Comparison of ENCODE assay signal across 1 cellular context in the genomic region with DNA sequence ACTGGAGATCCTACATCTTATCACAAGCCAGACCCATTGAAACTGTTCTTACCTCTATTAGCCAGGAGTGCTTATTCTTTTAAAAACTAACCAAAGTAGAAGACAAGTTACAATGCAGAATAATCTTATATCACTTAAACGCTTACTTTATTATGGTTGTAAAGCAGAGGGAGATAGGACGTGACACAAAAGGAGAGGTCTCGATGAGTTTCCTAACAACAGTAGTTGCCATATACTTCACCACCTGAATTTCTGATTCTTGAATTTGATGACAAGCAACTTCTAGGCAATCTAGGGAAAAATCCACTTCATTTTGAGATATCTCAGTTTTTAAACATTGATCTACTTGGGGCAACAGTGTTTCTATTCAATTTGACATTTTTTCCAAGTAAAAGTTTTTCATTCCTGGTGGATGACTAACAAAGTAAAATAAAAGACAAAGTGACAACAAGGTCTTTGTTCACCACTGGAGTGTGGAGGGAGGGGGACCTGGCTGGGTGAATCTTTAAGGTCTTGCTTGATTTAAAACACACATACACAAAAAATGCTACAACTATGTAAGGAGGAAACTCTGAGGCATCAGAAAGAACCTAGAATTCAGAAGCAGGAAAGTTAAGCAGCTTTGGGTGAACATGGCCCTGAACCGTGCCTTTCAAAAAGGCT.
TF ChIP-seq lines count a peak whose summit lies in the region.

No MANE protein-coding gene starts in this region.

TF ChIP-seq in SK-N-SH, 30 proteins besides CTCF, POLR2A, EP300 and RAD21 (continued from another document):
- TF ChIP-seq, protein P1, sequence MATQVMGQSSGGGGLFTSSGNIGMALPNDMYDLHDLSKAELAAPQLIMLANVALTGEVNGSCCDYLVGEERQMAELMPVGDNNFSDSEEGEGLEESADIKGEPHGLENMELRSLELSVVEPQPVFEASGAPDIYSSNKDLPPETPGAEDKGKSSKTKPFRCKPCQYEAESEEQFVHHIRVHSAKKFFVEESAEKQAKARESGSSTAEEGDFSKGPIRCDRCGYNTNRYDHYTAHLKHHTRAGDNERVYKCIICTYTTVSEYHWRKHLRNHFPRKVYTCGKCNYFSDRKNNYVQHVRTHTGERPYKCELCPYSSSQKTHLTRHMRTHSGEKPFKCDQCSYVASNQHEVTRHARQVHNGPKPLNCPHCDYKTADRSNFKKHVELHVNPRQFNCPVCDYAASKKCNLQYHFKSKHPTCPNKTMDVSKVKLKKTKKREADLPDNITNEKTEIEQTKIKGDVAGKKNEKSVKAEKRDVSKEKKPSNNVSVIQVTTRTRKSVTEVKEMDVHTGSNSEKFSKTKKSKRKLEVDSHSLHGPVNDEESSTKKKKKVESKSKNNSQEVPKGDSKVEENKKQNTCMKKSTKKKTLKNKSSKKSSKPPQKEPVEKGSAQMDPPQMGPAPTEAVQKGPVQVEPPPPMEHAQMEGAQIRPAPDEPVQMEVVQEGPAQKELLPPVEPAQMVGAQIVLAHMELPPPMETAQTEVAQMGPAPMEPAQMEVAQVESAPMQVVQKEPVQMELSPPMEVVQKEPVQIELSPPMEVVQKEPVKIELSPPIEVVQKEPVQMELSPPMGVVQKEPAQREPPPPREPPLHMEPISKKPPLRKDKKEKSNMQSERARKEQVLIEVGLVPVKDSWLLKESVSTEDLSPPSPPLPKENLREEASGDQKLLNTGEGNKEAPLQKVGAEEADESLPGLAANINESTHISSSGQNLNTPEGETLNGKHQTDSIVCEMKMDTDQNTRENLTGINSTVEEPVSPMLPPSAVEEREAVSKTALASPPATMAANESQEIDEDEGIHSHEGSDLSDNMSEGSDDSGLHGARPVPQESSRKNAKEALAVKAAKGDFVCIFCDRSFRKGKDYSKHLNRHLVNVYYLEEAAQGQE (IDR thresholded peaks at IDR 0.05; ENCODE audit: low read depth, low read length): no peak
- TF ChIP-seq GABPA (IDR thresholded peaks at IDR 0.05; ENCODE audit: low read depth) (no peak), RFX5 (IDR thresholded peaks at IDR 0.05; ENCODE audit: low read length) (no peak), MEF2A (IDR thresholded peaks at IDR 0.05; ENCODE audit: borderline replicate concordance, low read depth) (no peak), SIN3A (IDR thresholded peaks at IDR 0.05; ENCODE audit: borderline replicate concordance, low read depth, low read length) (no peak)
- TF ChIP-seq, protein P2, sequence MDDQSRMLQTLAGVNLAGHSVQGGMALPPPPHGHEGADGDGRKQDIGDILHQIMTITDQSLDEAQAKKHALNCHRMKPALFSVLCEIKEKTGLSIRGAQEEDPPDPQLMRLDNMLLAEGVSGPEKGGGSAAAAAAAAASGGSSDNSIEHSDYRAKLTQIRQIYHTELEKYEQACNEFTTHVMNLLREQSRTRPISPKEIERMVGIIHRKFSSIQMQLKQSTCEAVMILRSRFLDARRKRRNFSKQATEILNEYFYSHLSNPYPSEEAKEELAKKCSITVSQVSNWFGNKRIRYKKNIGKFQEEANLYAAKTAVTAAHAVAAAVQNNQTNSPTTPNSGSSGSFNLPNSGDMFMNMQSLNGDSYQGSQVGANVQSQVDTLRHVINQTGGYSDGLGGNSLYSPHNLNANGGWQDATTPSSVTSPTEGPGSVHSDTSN (IDR thresholded peaks at IDR 0.05): no peak
- TF ChIP-seq, protein P3, sequence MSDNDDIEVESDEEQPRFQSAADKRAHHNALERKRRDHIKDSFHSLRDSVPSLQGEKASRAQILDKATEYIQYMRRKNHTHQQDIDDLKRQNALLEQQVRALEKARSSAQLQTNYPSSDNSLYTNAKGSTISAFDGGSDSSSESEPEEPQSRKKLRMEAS (IDR thresholded peaks at IDR 0.05; ENCODE audit: low read depth): no peak
